ENCODE assay signal across 8 cellular contexts in the genomic region with DNA sequence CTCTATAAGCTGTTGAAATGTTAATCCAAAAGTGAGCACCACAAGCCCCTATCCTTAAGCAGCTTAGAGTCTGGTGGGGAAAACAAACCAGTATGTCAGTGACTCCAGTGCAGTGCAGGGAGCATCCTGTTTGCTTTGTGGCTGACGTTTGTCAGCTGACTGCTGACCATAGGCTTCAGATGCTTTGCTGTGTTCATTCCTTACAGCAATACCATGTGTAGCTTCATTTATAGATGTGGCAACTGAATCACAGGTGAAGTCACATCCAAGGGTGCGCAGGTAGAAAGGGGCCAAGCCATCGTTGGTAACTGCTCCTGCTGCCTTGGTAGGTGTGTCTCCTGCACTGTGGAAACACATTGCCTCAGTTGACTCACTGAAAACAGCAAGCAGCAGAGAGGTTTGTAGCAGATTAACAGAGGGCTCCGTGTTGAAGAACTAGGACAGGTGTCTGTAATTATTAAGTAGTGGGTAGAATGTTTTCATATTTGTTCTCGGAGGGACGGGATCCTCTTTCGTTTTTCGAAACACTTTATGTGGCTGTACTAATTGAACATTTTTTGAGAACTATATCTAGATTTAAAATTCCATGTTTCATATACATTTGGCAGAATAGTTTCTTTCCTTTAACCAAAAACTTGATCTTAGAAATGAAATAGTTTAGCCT. TPM values are rescaled to one million over a fixed set of nuclear protein-coding genes. Genes with fewer than 3 reads are reported as not detected.
DNase-seq lines count a peak whose midpoint lies in the region; ATAC-seq lines count a peak whose summit lies in the region.

No MANE protein-coding gene starts in this region.

- peaks cover 4 to 30% of the 10 kb centered on the region in 2 donors for H3K36me3 Mint-ChIP-seq in CD4-positive, alpha-beta memory T cell
- H3K36me3 Mint-ChIP-seq in activated naive CD8-positive, alpha-beta T cell treated with anti-CD3 and anti-CD28 coated beads, Interleukin-2, amount 50 U/mL, for 24 hours (ENCODE audit: low read depth) = peaks cover 47% of the 10 kb centered on the region
- H3K36me3 Mint-ChIP-seq in immature natural killer cell = peaks cover 4 to 11% (median 8%) of the 10 kb centered on the region in 3 donors

- H3K27ac Mint-ChIP-seq in CD4-positive, alpha-beta memory T cell = peak overlapping the region; percentile 92 to 99 (median 96)
- peak overlapping the region; percentile 96 for H3K27ac Mint-ChIP-seq in activated naive CD8-positive, alpha-beta T cell treated with anti-CD3 and anti-CD28 coated beads, Interleukin-2, amount 50 U/mL, for 24 hours
- H3K27ac Mint-ChIP-seq in immature natural killer cell = peak overlapping the region; percentile 96 to 99 (median 98)

- H3K4me3 ChIP-seq in CD4-positive, alpha-beta memory T cell (ENCODE audit: low read length in 2 of 2) = peak overlapping the region; percentile 67 to 68
- peak overlapping the region; percentile 74 for H3K4me3 ChIP-seq in HUES6 (ENCODE audit: low read depth, low read length)

- peak overlapping the region; percentile 9 for H3K9ac ChIP-seq in HUES6 (ENCODE audit: low read length)

- DNase-seq in CD4-positive, alpha-beta memory T cell = no peak
- no peak for DNase-seq in activated naive CD8-positive, alpha-beta T cell treated with anti-CD3 and anti-CD28 coated beads, Interleukin-2, amount 50 U/mL, for 24 hours
- DNase-seq in immature natural killer cell (no peak), superior temporal gyrus (ENCODE audit: extremely low spot score) (peak; percentile 46), COR-L47 (lab: John Stamatoyannopoulos, UW) (no peak), NCI-H510A treated with DMSO at 0.1 percent for 48 hours (lab: John Stamatoyannopoulos, UW) (no peak)

- H3K27me3 Mint-ChIP-seq in CD4-positive, alpha-beta memory T cell = no peaks in the 10 kb centered on the region
- H3K27me3 Mint-ChIP-seq in activated naive CD8-positive, alpha-beta T cell treated with anti-CD3 and anti-CD28 coated beads, Interleukin-2, amount 50 U/mL, for 24 hours = no peaks in the 10 kb centered on the region
- H3K27me3 Mint-ChIP-seq in immature natural killer cell (ENCODE audit: low read depth in 3 of 3) = peaks cover 16 to 25% (median 21%) of the 10 kb centered on the region in 3 donors

- H3K27ac ChIP-seq in CD4-positive, alpha-beta memory T cell (ENCODE audit: low read depth, low read length) = peak overlapping the region; percentile 87
- H3K27ac ChIP-seq in HUES6 (ENCODE audit: low read depth, low read length) = no peak overlapping the region

- H3K27me3 ChIP-seq in CD4-positive, alpha-beta memory T cell (ENCODE audit: insufficient read depth, low read length) = no peaks in the 10 kb centered on the region
- no peaks in the 10 kb centered on the region for H3K27me3 ChIP-seq in HUES6 (ENCODE audit: control insufficient read depth, insufficient read depth, low read length)

- CTCF ChIA-PET in CD4-positive, alpha-beta memory T cell (lab: Charles Lee; ENCODE audit: partially characterized antibody) = interaction anchor here (0.8 to 5.3 kb wide), 9 partner anchors 8 to 372 kb away, joined by 3 to 30 read pairs (median 6); no protein-coding TSS in a partner anchor

- no peaks in the 10 kb centered on the region for H3K9me3 ChIP-seq in CD4-positive, alpha-beta memory T cell (ENCODE audit: control insufficient read depth in 1 of 2, low read length in 2 of 2)
- no peaks in the 10 kb centered on the region for H3K9me3 ChIP-seq in HUES6 (ENCODE audit: control insufficient read depth, insufficient read depth, low read depth, low read length)

- peaks cover 0 to 3% (median 0%) of the 10 kb centered on the region in 8 donors for H3K9me3 Mint-ChIP-seq in CD4-positive, alpha-beta memory T cell
- H3K9me3 Mint-ChIP-seq in activated naive CD8-positive, alpha-beta T cell treated with anti-CD3 and anti-CD28 coated beads, Interleukin-2, amount 50 U/mL, for 24 hours = no peaks in the 10 kb centered on the region
- no peaks in the 10 kb centered on the region for H3K9me3 Mint-ChIP-seq in immature natural killer cell

- intact Hi-C loops in CD4-positive, alpha-beta memory T cell (cut with micrococcal nuclease) = loop anchor here (2.0 kb wide), 1 partner anchor 1593 kb away; the partner anchor contains the start of gene LMBR1

- peaks cover 44% of the 10 kb centered on the region for H3K4me1 ChIP-seq in CD4-positive, alpha-beta memory T cell (ENCODE audit: insufficient read depth, low read length)
- peaks cover 18% of the 10 kb centered on the region for H3K4me1 ChIP-seq in HUES6 (ENCODE audit: control insufficient read depth, insufficient read depth, low read length)

- POLR2A ChIA-PET in CD4-positive, alpha-beta memory T cell (lab: Charles Lee; ENCODE audit: partially characterized antibody) = interaction anchor here (0.8 to 5.2 kb wide), 13 partner anchors 10 to 371 kb away, joined by 3 to 176 read pairs (median 10); partner anchors contain the start of genes PAXIP1 and RBM33

- no peak for ATAC-seq in activated naive CD8-positive, alpha-beta T cell treated with anti-CD3 and anti-CD28 coated beads, Interleukin-2, amount 50 U/mL, for 24 hours
- ATAC-seq in HG03159 (IDR thresholded peaks at IDR 0.05; ENCODE audit: unreplicated experiment) = no peak

- peaks cover 28 to 50% (median 36%) of the 10 kb centered on the region in 4 donors for H3K4me1 Mint-ChIP-seq in CD4-positive, alpha-beta memory T cell
- peaks cover 44% of the 10 kb centered on the region for H3K4me1 Mint-ChIP-seq in activated naive CD8-positive, alpha-beta T cell treated with anti-CD3 and anti-CD28 coated beads, Interleukin-2, amount 50 U/mL, for 24 hours
- H3K4me1 Mint-ChIP-seq in immature natural killer cell = peaks cover 48 to 55% of the 10 kb centered on the region in 2 donors

- H3K36me3 ChIP-seq in CD4-positive, alpha-beta memory T cell (ENCODE audit: insufficient read depth, low read length) = peaks cover 30% of the 10 kb centered on the region
- peaks cover 52% of the 10 kb centered on the region for H3K36me3 ChIP-seq in HUES6 (ENCODE audit: control insufficient read depth, insufficient read depth, low read length)

- peak overlapping the region; percentile 90 to 96 (median 93) for H3K4me3 Mint-ChIP-seq in CD4-positive, alpha-beta memory T cell
- H3K4me3 Mint-ChIP-seq in activated naive CD8-positive, alpha-beta T cell treated with anti-CD3 and anti-CD28 coated beads, Interleukin-2, amount 50 U/mL, for 24 hours = peak overlapping the region; percentile 89
- H3K4me3 Mint-ChIP-seq in immature natural killer cell = peak overlapping the region; percentile 89 to 97 (median 93)

RNA-seq across cellular contexts. Expression of gene INSIG1, which starts 2.0 kb away (rescaled TPM):
- 10 to 100 TPM; 41.8 to 43.0 TPM for total RNA-seq in CD4-positive, alpha-beta memory T cell
- polyA plus RNA-seq in CD4-positive, alpha-beta memory T cell = 10 to 100 TPM; 28.1 to 41.7 TPM
- 10 to 100 TPM; 63.9 to 90.8 (median 66.6) TPM for polyA plus RNA-seq in immature natural killer cell
